ENCODE assay signal across 28 cellular contexts in genomic region chr9:129042016-129042415, GRCh38.
"Had no signal": no experiment of that assay in that cellular context is flagged by ENCODE, and none has a peak within 500 bp of the region (broad histone marks: within the 10 kb centered on the region; RNA-seq: fewer than 3 reads in every experiment).

No MANE protein-coding gene starts in this region.

- DNase-seq: activated B cell treated with CpG ODN at 0.5 μM for 24 hours; activated CD4-positive, alpha-beta T cell treated with anti-CD3 and anti-CD28 coated beads for 48 hours; activated CD4-positive, alpha-beta T cell treated with anti-CD3 and anti-CD28 coated beads, Interleukin-2, amount 50 U/mL, for 1 hour; activated CD4-positive, alpha-beta T cell treated with anti-CD3 and anti-CD28 coated beads, Interleukin-2, amount 50 U/mL, for 48 hours; activated CD8-positive, alpha-beta memory T cell treated with anti-CD3 and anti-CD28 coated beads, Interleukin-2, amount 50 U/mL, for 48 hours; activated gamma-delta T cell; activated naive CD4-positive, alpha-beta T cell; activated naive CD4-positive, alpha-beta T cell treated with anti-CD3 and anti-CD28 coated beads, Interleukin-2, amount 10 ng/mL, durations not matched to agents 7 days and 5 days; activated naive CD8-positive, alpha-beta T cell treated with anti-CD3 and anti-CD28 coated beads, Interleukin-2, amount 10 ng/mL, durations not matched to agents 7 days and 5 days; activated T-cell treated with anti-CD3 and anti-CD28 coated beads for 4 hours; activated T-cell treated with anti-CD3 and anti-CD28 coated beads, Interleukin-2, amount 50 U/mL, for 24 hours; activated T-cell treated with anti-CD3 and anti-CD28 coated beads, Interleukin-2, amount 50 U/mL, for 72 hours; dorsolateral prefrontal cortex; effector memory CD4-positive, alpha-beta T cell; endodermal cell; head of caudate nucleus; T-helper 2 cell; WERI-Rb-1 had no signal

- H3K27me3 ChIP-seq: ascending aorta, dorsolateral prefrontal cortex had no signal

- H3K4me3 Mint-ChIP-seq: activated B cell treated with CpG ODN at 0.5 μM for 24 hours; activated naive CD4-positive, alpha-beta T cell treated with anti-CD3 and anti-CD28 coated beads, Interleukin-2, amount 10 ng/mL, durations not matched to agents 7 days and 5 days; activated naive CD8-positive, alpha-beta T cell treated with anti-CD3 and anti-CD28 coated beads, Interleukin-2, amount 10 ng/mL, durations not matched to agents 7 days and 5 days; activated T-cell treated with anti-CD3 and anti-CD28 coated beads, Interleukin-2, amount 50 U/mL, for 24 hours; activated T-cell treated with anti-CD3 and anti-CD28 coated beads, Interleukin-2, amount 50 U/mL, for 72 hours; brain; central memory CD8-positive, alpha-beta T cell; dendritic cell treated with granulocyte-macrophage colony-stimulating factor and Interleukin-4, amounts not matched to agents 40 ng/mL and 50 ng/mL, for 4 days; endodermal cell had no signal

- H3K27ac Mint-ChIP-seq: activated B cell treated with CpG ODN at 0.5 μM for 24 hours; activated naive CD4-positive, alpha-beta T cell treated with anti-CD3 and anti-CD28 coated beads, Interleukin-2, amount 10 ng/mL, durations not matched to agents 7 days and 5 days; activated naive CD8-positive, alpha-beta T cell treated with anti-CD3 and anti-CD28 coated beads, Interleukin-2, amount 10 ng/mL, durations not matched to agents 7 days and 5 days; activated T-cell treated with anti-CD3 and anti-CD28 coated beads, Interleukin-2, amount 50 U/mL, for 24 hours; activated T-cell treated with anti-CD3 and anti-CD28 coated beads, Interleukin-2, amount 50 U/mL, for 72 hours; brain; dendritic cell treated with granulocyte-macrophage colony-stimulating factor and Interleukin-4, amounts not matched to agents 40 ng/mL and 50 ng/mL, for 4 days; endodermal cell had no signal

- H3K27ac ChIP-seq: ascending aorta, coronary artery, dorsolateral prefrontal cortex, WERI-Rb-1 had no signal

- H3K27me3 Mint-ChIP-seq: activated B cell treated with CpG ODN at 0.5 μM for 24 hours; activated naive CD4-positive, alpha-beta T cell treated with anti-CD3 and anti-CD28 coated beads, Interleukin-2, amount 10 ng/mL, durations not matched to agents 7 days and 5 days; activated naive CD8-positive, alpha-beta T cell treated with anti-CD3 and anti-CD28 coated beads, Interleukin-2, amount 10 ng/mL, durations not matched to agents 7 days and 5 days; activated T-cell treated with anti-CD3 and anti-CD28 coated beads, Interleukin-2, amount 50 U/mL, for 24 hours; central memory CD8-positive, alpha-beta T cell; dendritic cell treated with granulocyte-macrophage colony-stimulating factor and Interleukin-4, amounts not matched to agents 40 ng/mL and 50 ng/mL, for 4 days had no signal

- ATAC-seq: activated CD4-positive, CD25-positive, alpha-beta regulatory T cell treated with anti-CD3 and anti-CD28 coated beads, Interleukin-2, amount 50 U/mL, for 24 hours; activated T-cell treated with anti-CD3 and anti-CD28 coated beads, Interleukin-2, amount 50 U/mL, for 72 hours; esophagus mucosa had no signal

- FAIRE-seq: bronchial epithelial cell, frontal cortex had no signal

- H3K4me3 ChIP-seq: ascending aorta, coronary artery, dorsolateral prefrontal cortex had no signal

- H3K9me3 Mint-ChIP-seq: activated B cell treated with CpG ODN at 0.5 μM for 24 hours; activated naive CD4-positive, alpha-beta T cell treated with anti-CD3 and anti-CD28 coated beads, Interleukin-2, amount 10 ng/mL, durations not matched to agents 7 days and 5 days; activated naive CD4-positive, alpha-beta T cell treated with anti-CD3 and anti-CD28 coated beads, Interleukin-2, amount 50 U/mL, for 72 hours; activated naive CD8-positive, alpha-beta T cell treated with anti-CD3 and anti-CD28 coated beads, Interleukin-2, amount 10 ng/mL, durations not matched to agents 7 days and 5 days; activated T-cell treated with anti-CD3 and anti-CD28 coated beads, Interleukin-2, amount 50 U/mL, for 24 hours; activated T-cell treated with anti-CD3 and anti-CD28 coated beads, Interleukin-2, amount 50 U/mL, for 72 hours; brain; central memory CD8-positive, alpha-beta T cell; dendritic cell treated with granulocyte-macrophage colony-stimulating factor and Interleukin-4, amounts not matched to agents 40 ng/mL and 50 ng/mL, for 4 days; endodermal cell had no signal

- H3K9me3 ChIP-seq: ascending aorta had no signal
